In the genomic region with DNA sequence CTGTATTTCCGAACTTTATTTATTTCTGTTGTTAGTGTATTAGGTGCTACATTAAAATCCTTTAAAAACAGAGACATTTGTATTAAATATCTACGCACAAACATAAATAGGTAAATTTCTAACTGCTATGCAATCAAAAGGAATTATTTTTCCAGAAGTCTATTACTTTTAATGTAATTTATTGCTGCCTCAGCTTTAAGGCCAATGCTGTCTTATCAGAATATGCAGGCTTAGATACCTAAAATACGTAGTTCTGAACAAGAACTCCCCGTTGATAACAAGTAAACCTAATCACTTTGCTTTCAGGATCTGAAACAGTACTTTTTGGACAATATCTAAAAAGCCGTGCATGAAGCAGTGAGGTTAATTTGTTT, we compare ENCODE assay signal across 1 cellular context.
TF ChIP-seq lines count a peak whose summit lies in the region.

No MANE protein-coding gene starts in this region.

TF ChIP-seq in GM23338, 12 proteins besides CTCF, POLR2A, EP300 and RAD21 (continued from another document):
- TF ChIP-seq, protein P1, sequence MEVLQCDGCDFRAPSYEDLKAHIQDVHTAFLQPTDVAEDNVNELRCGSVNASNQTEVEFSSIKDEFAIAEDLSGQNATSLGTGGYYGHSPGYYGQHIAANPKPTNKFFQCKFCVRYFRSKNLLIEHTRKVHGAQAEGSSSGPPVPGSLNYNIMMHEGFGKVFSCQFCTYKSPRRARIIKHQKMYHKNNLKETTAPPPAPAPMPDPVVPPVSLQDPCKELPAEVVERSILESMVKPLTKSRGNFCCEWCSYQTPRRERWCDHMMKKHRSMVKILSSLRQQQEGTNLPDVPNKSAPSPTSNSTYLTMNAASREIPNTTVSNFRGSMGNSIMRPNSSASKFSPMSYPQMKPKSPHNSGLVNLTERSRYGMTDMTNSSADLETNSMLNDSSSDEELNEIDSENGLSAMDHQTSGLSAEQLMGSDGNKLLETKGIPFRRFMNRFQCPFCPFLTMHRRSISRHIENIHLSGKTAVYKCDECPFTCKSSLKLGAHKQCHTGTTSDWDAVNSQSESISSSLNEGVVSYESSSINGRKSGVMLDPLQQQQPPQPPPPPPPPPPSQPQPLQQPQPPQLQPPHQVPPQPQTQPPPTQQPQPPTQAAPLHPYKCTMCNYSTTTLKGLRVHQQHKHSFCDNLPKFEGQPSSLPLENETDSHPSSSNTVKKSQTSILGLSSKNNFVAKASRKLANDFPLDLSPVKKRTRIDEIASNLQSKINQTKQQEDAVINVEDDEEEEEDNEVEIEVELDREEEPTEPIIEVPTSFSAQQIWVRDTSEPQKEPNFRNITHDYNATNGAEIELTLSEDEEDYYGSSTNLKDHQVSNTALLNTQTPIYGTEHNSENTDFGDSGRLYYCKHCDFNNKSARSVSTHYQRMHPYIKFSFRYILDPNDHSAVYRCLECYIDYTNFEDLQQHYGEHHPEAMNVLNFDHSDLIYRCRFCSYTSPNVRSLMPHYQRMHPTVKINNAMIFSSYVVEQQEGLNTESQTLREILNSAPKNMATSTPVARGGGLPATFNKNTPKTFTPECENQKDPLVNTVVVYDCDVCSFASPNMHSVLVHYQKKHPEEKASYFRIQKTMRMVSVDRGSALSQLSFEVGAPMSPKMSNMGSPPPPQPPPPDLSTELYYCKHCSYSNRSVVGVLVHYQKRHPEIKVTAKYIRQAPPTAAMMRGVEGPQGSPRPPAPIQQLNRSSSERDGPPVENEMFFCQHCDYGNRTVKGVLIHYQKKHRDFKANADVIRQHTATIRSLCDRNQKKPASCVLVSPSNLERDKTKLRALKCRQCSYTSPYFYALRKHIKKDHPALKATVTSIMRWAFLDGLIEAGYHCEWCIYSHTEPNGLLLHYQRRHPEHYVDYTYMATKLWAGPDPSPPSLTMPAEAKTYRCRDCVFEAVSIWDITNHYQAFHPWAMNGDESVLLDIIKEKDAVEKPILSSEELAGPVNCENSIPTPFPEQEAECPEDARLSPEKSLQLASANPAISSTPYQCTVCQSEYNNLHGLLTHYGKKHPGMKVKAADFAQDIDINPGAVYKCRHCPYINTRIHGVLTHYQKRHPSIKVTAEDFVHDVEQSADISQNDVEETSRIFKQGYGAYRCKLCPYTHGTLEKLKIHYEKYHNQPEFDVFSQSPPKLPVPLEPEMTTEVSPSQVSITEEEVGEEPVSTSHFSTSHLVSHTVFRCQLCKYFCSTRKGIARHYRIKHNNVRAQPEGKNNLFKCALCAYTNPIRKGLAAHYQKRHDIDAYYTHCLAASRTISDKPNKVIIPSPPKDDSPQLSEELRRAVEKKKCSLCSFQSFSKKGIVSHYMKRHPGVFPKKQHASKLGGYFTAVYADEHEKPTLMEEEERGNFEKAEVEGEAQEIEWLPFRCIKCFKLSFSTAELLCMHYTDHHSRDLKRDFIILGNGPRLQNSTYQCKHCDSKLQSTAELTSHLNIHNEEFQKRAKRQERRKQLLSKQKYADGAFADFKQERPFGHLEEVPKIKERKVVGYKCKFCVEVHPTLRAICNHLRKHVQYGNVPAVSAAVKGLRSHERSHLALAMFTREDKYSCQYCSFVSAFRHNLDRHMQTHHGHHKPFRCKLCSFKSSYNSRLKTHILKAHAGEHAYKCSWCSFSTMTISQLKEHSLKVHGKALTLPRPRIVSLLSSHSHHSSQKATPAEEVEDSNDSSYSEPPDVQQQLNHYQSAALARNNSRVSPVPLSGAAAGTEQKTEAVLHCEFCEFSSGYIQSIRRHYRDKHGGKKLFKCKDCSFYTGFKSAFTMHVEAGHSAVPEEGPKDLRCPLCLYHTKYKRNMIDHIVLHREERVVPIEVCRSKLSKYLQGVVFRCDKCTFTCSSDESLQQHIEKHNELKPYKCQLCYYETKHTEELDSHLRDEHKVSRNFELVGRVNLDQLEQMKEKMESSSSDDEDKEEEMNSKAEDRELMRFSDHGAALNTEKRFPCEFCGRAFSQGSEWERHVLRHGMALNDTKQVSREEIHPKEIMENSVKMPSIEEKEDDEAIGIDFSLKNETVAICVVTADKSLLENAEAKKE (CRISPR knock-in tag; IDR thresholded peaks at IDR 0.05): no peak
- no peak for TF ChIP-seq ZNF331 (CRISPR knock-in tag; IDR thresholded peaks at IDR 0.05; ENCODE audit: low read depth)
- TF ChIP-seq, protein P2, sequence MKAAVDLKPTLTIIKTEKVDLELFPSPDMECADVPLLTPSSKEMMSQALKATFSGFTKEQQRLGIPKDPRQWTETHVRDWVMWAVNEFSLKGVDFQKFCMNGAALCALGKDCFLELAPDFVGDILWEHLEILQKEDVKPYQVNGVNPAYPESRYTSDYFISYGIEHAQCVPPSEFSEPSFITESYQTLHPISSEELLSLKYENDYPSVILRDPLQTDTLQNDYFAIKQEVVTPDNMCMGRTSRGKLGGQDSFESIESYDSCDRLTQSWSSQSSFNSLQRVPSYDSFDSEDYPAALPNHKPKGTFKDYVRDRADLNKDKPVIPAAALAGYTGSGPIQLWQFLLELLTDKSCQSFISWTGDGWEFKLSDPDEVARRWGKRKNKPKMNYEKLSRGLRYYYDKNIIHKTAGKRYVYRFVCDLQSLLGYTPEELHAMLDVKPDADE (IDR thresholded peaks at IDR 0.05): no peak
- TF ChIP-seq REST (IDR thresholded peaks at IDR 0.05; ENCODE audit: unreplicated experiment): no peak
- no peak for TF ChIP-seq CREB1 (CRISPR knock-in tag; IDR thresholded peaks at IDR 0.05; ENCODE audit: low read depth)
- TF ChIP-seq NANOG (IDR thresholded peaks at IDR 0.05; ENCODE audit: borderline replicate concordance): no peak
- no peak for TF ChIP-seq JUNB (IDR thresholded peaks at IDR 0.05; ENCODE audit: unreplicated experiment)
- TF ChIP-seq POLR2AphosphoS5 (IDR thresholded peaks at IDR 0.05; ENCODE audit: low read depth): no peak
TF ChIP-seq in GM23338: peak in this region for 0.
